ENCODE assay signal across 38 cellular contexts in the genomic region with DNA sequence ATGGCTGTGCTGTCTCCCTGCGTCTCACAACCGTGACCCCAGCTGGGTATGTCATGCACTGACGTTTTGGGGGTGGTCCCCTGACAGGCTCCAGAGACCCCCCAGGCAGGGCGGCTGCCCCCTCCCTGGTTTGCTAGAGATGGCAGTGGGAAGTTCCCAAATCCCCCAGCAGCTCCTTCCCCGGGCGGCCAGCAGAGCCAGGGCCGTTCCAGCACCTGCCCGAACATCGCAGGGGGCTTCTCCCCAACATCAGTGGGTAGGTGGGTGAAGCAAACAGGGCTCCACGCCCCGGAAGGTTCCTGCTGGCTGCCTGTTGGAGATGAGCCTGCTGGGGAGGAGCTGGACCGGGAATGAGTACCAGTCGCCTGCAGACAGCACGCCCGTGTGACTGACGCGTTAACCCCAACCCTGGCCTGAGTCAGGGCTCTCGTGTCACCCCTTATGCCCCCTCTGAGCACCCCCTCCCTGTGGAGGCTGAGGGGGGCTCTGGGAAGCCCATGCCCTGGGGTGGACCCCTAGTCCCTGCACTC.
"Had no signal": no experiment of that assay in that cellular context is flagged by ENCODE, and none has a peak within 500 bp of the region (broad histone marks: within the 10 kb centered on the region; RNA-seq: fewer than 3 reads in every experiment).

No MANE protein-coding gene starts in this region.

- H3K27ac Mint-ChIP-seq: activated B cell treated with CpG ODN at 0.5 μM for 24 hours; activated CD4-positive, alpha-beta memory T cell treated with anti-CD3 and anti-CD28 coated beads for 36 hours; activated CD4-positive, alpha-beta T cell treated with anti-CD3 and anti-CD28 coated beads, Interleukin-2, amount 10 ng/mL, durations not matched to agents 24 days and 14 days; activated CD8-positive, alpha-beta T cell treated with anti-CD3 and anti-CD28 coated beads for 36 hours; activated naive CD4-positive, alpha-beta T cell treated with anti-CD3 and anti-CD28 coated beads for 36 hours; activated naive CD8-positive, alpha-beta T cell treated with anti-CD3 and anti-CD28 coated beads for 36 hours; activated T-cell treated with anti-CD3 and anti-CD28 coated beads, Interleukin-2, amount 50 U/mL, for 72 hours; activated T-helper 1 cell treated with anti-CD3 and anti-CD28 coated beads, Interleukin-12 subunit alpha, Interleukin-12 subunit beta, Interleukin-2, Interleukin-4 antibody, amounts not matched to agents 30 ng/mL and 10 ng/mL and 1 ng/mL, durations not matched to agents 14 hours and 24 hours and 36 hours; activated T-helper 17 cell treated with anti-CD3 and anti-CD28 coated beads, Interleukin-2, amount 50 U/mL, for 72 hours; T-helper 1 cell treated with Interleukin-12 subunit alpha and Interleukin-12 subunit beta and Interleukin-4 antibody, amounts not matched to agents 30 μg/mL and 1 μg/mL, for 36 hours; T-helper 2 cell treated with Interferon-gamma antibody and Interleukin-4, amounts not matched to agents 5 μg/mL and 100 μg/mL, for 36 hours had no signal

- H3K4me1 ChIP-seq: breast epithelium had no signal

- H3K36me3 Mint-ChIP-seq: activated naive CD4-positive, alpha-beta T cell treated with anti-CD3 and anti-CD28 coated beads, Interleukin-2, amount 50 U/mL, for 72 hours; activated naive CD8-positive, alpha-beta T cell treated with anti-CD3 and anti-CD28 coated beads for 36 hours had no signal

- ATAC-seq: activated CD8-positive, alpha-beta T cell treated with anti-CD3 and anti-CD28 coated beads for 36 hours; activated naive CD4-positive, alpha-beta T cell treated with anti-CD3 and anti-CD28 coated beads, Interleukin-2, amount 50 U/mL, for 72 hours; activated T-cell treated with anti-CD3 and anti-CD28 coated beads, Interleukin-2, amount 50 U/mL, for 4 hours; activated T-cell treated with anti-CD3 and anti-CD28 coated beads, Interleukin-2, amount 50 U/mL, for 72 hours; activated T-helper 17 cell treated with anti-CD3 and anti-CD28 coated beads, Interleukin-2, amount 50 U/mL, for 72 hours; body of pancreas had no signal

- DNase-seq: activated B cell treated with CpG ODN at 0.5 μM for 24 hours; activated CD4-positive, alpha-beta memory T cell treated with anti-CD3 and anti-CD28 coated beads for 36 hours; activated CD4-positive, alpha-beta T cell treated with anti-CD3 and anti-CD28 coated beads for 4 hours; activated CD4-positive, alpha-beta T cell treated with anti-CD3 and anti-CD28 coated beads, Interleukin-2, amount 10 ng/mL, durations not matched to agents 24 days and 14 days; activated CD4-positive, alpha-beta T cell treated with anti-CD3 and anti-CD28 coated beads, Interleukin-2, amount 50 U/mL, for 1 hour; activated CD4-positive, alpha-beta T cell treated with anti-CD3 and anti-CD28 coated beads, Interleukin-2, amount 50 U/mL, for 4 hours; activated CD4-positive, CD25-positive, alpha-beta regulatory T cell treated with anti-CD3 and anti-CD28 coated beads, Interleukin-2, amount 50 U/mL, for 72 hours; activated CD8-positive, alpha-beta memory T cell treated with anti-CD3 and anti-CD28 coated beads, Interleukin-2, amount 50 U/mL, for 4 hours; activated CD8-positive, alpha-beta T cell treated with anti-CD3 and anti-CD28 coated beads for 36 hours; activated effector memory CD4-positive, alpha-beta T cell treated with anti-CD3 and anti-CD28 coated beads, Interleukin-2, amount 50 U/mL, for 16 hours; activated gamma-delta T cell treated with Interleukin-2 at 50 U/mL for 16 hours; activated naive CD4-positive, alpha-beta T cell; activated naive CD4-positive, alpha-beta T cell treated with anti-CD3 and anti-CD28 coated beads for 36 hours; activated naive CD4-positive, alpha-beta T cell treated with anti-CD3 and anti-CD28 coated beads, Interleukin-2, amount 50 U/mL, for 16 hours; activated naive CD8-positive, alpha-beta T cell treated with anti-CD3 and anti-CD28 coated beads for 36 hours; activated T-cell treated with anti-CD3 and anti-CD28 coated beads for 4 hours; activated T-cell treated with anti-CD3 and anti-CD28 coated beads, Interleukin-2, amount 50 U/mL, for 1 hour; activated T-cell treated with anti-CD3 and anti-CD28 coated beads, Interleukin-2, amount 50 U/mL, for 4 hours; activated T-cell treated with anti-CD3 and anti-CD28 coated beads, Interleukin-2, amount 50 U/mL, for 72 hours; adrenal gland; amniotic stem cell; aorta; body of pancreas; brain microvascular endothelial cell; caudate nucleus; T-helper 1 cell; T-helper 2 cell; T-helper 9 cell had no signal

- H3K27ac ChIP-seq: adrenal gland, body of pancreas, brain microvascular endothelial cell, breast epithelium, VCaP had no signal

- H3K4me1 Mint-ChIP-seq: activated B cell treated with CpG ODN at 0.5 μM for 24 hours had no signal

- H3K4me3 ChIP-seq: adrenal gland, body of pancreas, breast epithelium had no signal

- H3K36me3 ChIP-seq: brain microvascular endothelial cell, breast epithelium had no signal

- H3K4me3 Mint-ChIP-seq: activated B cell treated with CpG ODN at 0.5 μM for 24 hours; activated CD4-positive, alpha-beta memory T cell treated with anti-CD3 and anti-CD28 coated beads for 36 hours; activated CD4-positive, alpha-beta T cell treated with anti-CD3 and anti-CD28 coated beads, Interleukin-2, amount 10 ng/mL, durations not matched to agents 24 days and 14 days; activated CD8-positive, alpha-beta T cell treated with anti-CD3 and anti-CD28 coated beads for 36 hours; activated naive CD4-positive, alpha-beta T cell treated with anti-CD3 and anti-CD28 coated beads for 36 hours; activated naive CD8-positive, alpha-beta T cell treated with anti-CD3 and anti-CD28 coated beads for 36 hours; activated T-cell treated with anti-CD3 and anti-CD28 coated beads, Interleukin-2, amount 50 U/mL, for 4 hours; activated T-cell treated with anti-CD3 and anti-CD28 coated beads, Interleukin-2, amount 50 U/mL, for 72 hours; activated T-helper 1 cell treated with anti-CD3 and anti-CD28 coated beads, Interleukin-12 subunit alpha, Interleukin-12 subunit beta, Interleukin-2, Interleukin-4 antibody, amounts not matched to agents 30 ng/mL and 10 ng/mL and 1 ng/mL, durations not matched to agents 14 hours and 24 hours and 36 hours; activated T-helper 17 cell treated with anti-CD3 and anti-CD28 coated beads, Interleukin-2, amount 50 U/mL, for 72 hours; central memory CD8-positive, alpha-beta T cell; T-helper 1 cell treated with Interleukin-12 subunit alpha and Interleukin-12 subunit beta and Interleukin-4 antibody, amounts not matched to agents 30 μg/mL and 1 μg/mL, for 36 hours; T-helper 2 cell treated with Interferon-gamma antibody and Interleukin-4, amounts not matched to agents 5 μg/mL and 100 μg/mL, for 36 hours had no signal

- H3K27me3 ChIP-seq: adrenal gland, body of pancreas, brain microvascular endothelial cell, breast epithelium had no signal

- H3K27me3 Mint-ChIP-seq: activated B cell treated with CpG ODN at 0.5 μM for 24 hours; activated CD4-positive, alpha-beta memory T cell treated with anti-CD3 and anti-CD28 coated beads for 36 hours; activated CD4-positive, alpha-beta T cell treated with anti-CD3 and anti-CD28 coated beads, Interleukin-2, amount 10 ng/mL, durations not matched to agents 24 days and 14 days; activated CD8-positive, alpha-beta T cell treated with anti-CD3 and anti-CD28 coated beads for 36 hours; activated naive CD8-positive, alpha-beta T cell treated with anti-CD3 and anti-CD28 coated beads for 36 hours; activated T-helper 17 cell treated with anti-CD3 and anti-CD28 coated beads, Interleukin-2, amount 50 U/mL, for 72 hours; central memory CD8-positive, alpha-beta T cell had no signal

- H3K9me3 ChIP-seq: adrenal gland, body of pancreas, breast epithelium had no signal

- FAIRE-seq: astrocyte, TTC549 had no signal

- H3K9me3 Mint-ChIP-seq: activated B cell treated with CpG ODN at 0.5 μM for 24 hours; activated CD4-positive, alpha-beta memory T cell treated with anti-CD3 and anti-CD28 coated beads for 36 hours; activated CD4-positive, alpha-beta T cell treated with anti-CD3 and anti-CD28 coated beads, Interleukin-2, amount 10 ng/mL, durations not matched to agents 24 days and 14 days; activated CD8-positive, alpha-beta T cell treated with anti-CD3 and anti-CD28 coated beads for 36 hours; activated naive CD4-positive, alpha-beta T cell treated with anti-CD3 and anti-CD28 coated beads for 36 hours; activated naive CD4-positive, alpha-beta T cell treated with anti-CD3 and anti-CD28 coated beads, Interleukin-2, amount 50 U/mL, for 72 hours; activated naive CD8-positive, alpha-beta T cell treated with anti-CD3 and anti-CD28 coated beads for 36 hours; activated T-cell treated with anti-CD3 and anti-CD28 coated beads, Interleukin-2, amount 50 U/mL, for 4 hours; activated T-cell treated with anti-CD3 and anti-CD28 coated beads, Interleukin-2, amount 50 U/mL, for 72 hours; activated T-helper 1 cell treated with anti-CD3 and anti-CD28 coated beads, Interleukin-12 subunit alpha, Interleukin-12 subunit beta, Interleukin-2, Interleukin-4 antibody, amounts not matched to agents 30 ng/mL and 10 ng/mL and 1 ng/mL, durations not matched to agents 14 hours and 24 hours and 36 hours; activated T-helper 17 cell treated with anti-CD3 and anti-CD28 coated beads, Interleukin-2, amount 50 U/mL, for 72 hours; central memory CD8-positive, alpha-beta T cell; T-helper 1 cell treated with Interleukin-12 subunit alpha and Interleukin-12 subunit beta and Interleukin-4 antibody, amounts not matched to agents 30 μg/mL and 1 μg/mL, for 36 hours; T-helper 2 cell treated with Interferon-gamma antibody and Interleukin-4, amounts not matched to agents 5 μg/mL and 100 μg/mL, for 36 hours had no signal
